In the genomic region with DNA sequence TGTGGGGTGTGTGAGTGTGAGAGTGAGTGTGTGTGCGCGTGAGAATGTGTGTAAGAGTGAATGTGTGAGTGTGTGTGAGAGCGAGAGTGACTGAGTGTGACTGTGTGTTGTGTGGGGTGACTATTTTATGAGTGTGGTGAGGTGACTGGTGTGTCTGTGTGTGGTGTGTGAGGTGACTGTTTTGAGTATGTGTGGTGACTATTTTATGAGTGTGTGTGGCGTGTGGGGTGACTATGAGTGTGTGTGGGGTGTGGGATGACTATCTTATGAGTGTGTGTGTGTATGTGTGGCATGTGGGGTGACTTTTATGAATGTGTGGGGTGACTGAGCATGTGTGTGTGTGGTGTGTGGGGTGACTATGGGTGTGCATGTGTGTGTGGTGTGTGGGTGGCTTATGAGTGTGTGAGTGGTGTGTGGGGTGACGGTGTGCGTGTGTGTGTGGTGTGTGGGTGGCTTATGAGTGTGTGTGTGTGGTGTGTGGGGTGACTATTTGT, we compare ENCODE assay signal across 1 cellular context.
TF ChIP-seq lines count a peak whose summit lies in the region.

No MANE protein-coding gene starts in this region.

TF ChIP-seq in K562, 482 proteins besides CTCF, POLR2A, EP300 and RAD21 (continued from another document and continues in another):
- TF ChIP-seq EZH2 (IDR thresholded peaks at IDR 0.05; ENCODE audit: borderline replicate concordance, low read depth, low read length): no peak
- no peak for TF ChIP-seq BACH1 (tag; IDR thresholded peaks at IDR 0.05)
- TF ChIP-seq, protein P1, sequence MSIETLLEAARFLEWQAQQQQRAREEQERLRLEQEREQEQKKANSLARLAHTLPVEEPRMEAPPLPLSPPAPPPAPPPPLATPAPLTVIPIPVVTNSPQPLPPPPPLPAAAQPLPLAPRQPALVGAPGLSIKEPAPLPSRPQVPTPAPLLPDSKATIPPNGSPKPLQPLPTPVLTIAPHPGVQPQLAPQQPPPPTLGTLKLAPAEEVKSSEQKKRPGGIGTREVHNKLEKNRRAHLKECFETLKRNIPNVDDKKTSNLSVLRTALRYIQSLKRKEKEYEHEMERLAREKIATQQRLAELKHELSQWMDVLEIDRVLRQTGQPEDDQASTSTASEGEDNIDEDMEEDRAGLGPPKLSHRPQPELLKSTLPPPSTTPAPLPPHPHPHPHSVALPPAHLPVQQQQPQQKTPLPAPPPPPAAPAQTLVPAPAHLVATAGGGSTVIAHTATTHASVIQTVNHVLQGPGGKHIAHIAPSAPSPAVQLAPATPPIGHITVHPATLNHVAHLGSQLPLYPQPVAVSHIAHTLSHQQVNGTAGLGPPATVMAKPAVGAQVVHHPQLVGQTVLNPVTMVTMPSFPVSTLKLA (conservative IDR thresholded peaks at IDR 0.05): no peak
- TF ChIP-seq ZNF436 (CRISPR knock-in tag; IDR thresholded peaks at IDR 0.05): no peak
- TF ChIP-seq NFXL1 (CRISPR knock-in tag; IDR thresholded peaks at IDR 0.05): no peak
- TF ChIP-seq, protein P2, sequence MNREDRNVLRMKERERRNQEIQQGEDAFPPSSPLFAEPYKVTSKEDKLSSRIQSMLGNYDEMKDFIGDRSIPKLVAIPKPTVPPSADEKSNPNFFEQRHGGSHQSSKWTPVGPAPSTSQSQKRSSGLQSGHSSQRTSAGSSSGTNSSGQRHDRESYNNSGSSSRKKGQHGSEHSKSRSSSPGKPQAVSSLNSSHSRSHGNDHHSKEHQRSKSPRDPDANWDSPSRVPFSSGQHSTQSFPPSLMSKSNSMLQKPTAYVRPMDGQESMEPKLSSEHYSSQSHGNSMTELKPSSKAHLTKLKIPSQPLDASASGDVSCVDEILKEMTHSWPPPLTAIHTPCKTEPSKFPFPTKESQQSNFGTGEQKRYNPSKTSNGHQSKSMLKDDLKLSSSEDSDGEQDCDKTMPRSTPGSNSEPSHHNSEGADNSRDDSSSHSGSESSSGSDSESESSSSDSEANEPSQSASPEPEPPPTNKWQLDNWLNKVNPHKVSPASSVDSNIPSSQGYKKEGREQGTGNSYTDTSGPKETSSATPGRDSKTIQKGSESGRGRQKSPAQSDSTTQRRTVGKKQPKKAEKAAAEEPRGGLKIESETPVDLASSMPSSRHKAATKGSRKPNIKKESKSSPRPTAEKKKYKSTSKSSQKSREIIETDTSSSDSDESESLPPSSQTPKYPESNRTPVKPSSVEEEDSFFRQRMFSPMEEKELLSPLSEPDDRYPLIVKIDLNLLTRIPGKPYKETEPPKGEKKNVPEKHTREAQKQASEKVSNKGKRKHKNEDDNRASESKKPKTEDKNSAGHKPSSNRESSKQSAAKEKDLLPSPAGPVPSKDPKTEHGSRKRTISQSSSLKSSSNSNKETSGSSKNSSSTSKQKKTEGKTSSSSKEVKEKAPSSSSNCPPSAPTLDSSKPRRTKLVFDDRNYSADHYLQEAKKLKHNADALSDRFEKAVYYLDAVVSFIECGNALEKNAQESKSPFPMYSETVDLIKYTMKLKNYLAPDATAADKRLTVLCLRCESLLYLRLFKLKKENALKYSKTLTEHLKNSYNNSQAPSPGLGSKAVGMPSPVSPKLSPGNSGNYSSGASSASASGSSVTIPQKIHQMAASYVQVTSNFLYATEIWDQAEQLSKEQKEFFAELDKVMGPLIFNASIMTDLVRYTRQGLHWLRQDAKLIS (CRISPR knock-in tag; IDR thresholded peaks at IDR 0.05): no peak
- TF ChIP-seq, protein P3, sequence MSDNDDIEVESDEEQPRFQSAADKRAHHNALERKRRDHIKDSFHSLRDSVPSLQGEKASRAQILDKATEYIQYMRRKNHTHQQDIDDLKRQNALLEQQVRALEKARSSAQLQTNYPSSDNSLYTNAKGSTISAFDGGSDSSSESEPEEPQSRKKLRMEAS (CRISPR knock-in tag; IDR thresholded peaks at IDR 0.05): no peak
- TF ChIP-seq SPI1 (IDR thresholded peaks at IDR 0.05; ENCODE audit: borderline replicate concordance, low read depth, low read length): no peak
- no peak for TF ChIP-seq SP1 (CRISPR knock-in tag; IDR thresholded peaks at IDR 0.05)
- TF ChIP-seq ATF1 (CRISPR knock-in tag; IDR thresholded peaks at IDR 0.05): no peak
- no peak for TF ChIP-seq ATF1 (tag; IDR thresholded peaks at IDR 0.05)
- 0 out of 4 replicates have a peak, but pooled peaks have one; percentile 3 to 26 for TF ChIP-seq FOXK2 (conservative IDR thresholded peaks at IDR 0.05 in 1 of 2, IDR thresholded peaks at IDR 0.05 in 1 of 2; ENCODE audit: low read depth in 2 of 2)
- TF ChIP-seq, protein P4, sequence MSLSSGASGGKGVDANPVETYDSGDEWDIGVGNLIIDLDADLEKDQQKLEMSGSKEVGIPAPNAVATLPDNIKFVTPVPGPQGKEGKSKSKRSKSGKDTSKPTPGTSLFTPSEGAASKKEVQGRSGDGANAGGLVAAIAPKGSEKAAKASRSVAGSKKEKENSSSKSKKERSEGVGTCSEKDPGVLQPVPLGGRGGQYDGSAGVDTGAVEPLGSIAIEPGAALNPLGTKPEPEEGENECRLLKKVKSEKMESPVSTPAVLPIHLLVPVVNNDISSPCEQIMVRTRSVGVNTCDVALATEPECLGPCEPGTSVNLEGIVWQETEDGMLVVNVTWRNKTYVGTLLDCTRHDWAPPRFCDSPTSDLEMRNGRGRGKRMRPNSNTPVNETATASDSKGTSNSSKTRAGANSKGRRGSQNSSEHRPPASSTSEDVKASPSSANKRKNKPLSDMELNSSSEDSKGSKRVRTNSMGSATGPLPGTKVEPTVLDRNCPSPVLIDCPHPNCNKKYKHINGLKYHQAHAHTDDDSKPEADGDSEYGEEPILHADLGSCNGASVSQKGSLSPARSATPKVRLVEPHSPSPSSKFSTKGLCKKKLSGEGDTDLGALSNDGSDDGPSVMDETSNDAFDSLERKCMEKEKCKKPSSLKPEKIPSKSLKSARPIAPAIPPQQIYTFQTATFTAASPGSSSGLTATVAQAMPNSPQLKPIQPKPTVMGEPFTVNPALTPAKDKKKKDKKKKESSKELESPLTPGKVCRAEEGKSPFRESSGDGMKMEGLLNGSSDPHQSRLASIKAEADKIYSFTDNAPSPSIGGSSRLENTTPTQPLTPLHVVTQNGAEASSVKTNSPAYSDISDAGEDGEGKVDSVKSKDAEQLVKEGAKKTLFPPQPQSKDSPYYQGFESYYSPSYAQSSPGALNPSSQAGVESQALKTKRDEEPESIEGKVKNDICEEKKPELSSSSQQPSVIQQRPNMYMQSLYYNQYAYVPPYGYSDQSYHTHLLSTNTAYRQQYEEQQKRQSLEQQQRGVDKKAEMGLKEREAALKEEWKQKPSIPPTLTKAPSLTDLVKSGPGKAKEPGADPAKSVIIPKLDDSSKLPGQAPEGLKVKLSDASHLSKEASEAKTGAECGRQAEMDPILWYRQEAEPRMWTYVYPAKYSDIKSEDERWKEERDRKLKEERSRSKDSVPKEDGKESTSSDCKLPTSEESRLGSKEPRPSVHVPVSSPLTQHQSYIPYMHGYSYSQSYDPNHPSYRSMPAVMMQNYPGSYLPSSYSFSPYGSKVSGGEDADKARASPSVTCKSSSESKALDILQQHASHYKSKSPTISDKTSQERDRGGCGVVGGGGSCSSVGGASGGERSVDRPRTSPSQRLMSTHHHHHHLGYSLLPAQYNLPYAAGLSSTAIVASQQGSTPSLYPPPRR (CRISPR knock-in tag; IDR thresholded peaks at IDR 0.05; ENCODE audit: borderline replicate concordance): no peak
- TF ChIP-seq JUN (IDR thresholded peaks at IDR 0.05; ENCODE audit: borderline replicate concordance, low read depth, low read length): no peak
- no peak for TF ChIP-seq JUN (CRISPR knock-in tag; IDR thresholded peaks at IDR 0.05; ENCODE audit: borderline replicate concordance)
- TF ChIP-seq, protein P5, sequence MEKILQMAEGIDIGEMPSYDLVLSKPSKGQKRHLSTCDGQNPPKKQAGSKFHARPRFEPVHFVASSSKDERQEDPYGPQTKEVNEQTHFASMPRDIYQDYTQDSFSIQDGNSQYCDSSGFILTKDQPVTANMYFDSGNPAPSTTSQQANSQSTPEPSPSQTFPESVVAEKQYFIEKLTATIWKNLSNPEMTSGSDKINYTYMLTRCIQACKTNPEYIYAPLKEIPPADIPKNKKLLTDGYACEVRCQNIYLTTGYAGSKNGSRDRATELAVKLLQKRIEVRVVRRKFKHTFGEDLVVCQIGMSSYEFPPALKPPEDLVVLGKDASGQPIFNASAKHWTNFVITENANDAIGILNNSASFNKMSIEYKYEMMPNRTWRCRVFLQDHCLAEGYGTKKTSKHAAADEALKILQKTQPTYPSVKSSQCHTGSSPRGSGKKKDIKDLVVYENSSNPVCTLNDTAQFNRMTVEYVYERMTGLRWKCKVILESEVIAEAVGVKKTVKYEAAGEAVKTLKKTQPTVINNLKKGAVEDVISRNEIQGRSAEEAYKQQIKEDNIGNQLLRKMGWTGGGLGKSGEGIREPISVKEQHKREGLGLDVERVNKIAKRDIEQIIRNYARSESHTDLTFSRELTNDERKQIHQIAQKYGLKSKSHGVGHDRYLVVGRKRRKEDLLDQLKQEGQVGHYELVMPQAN (IDR thresholded peaks at IDR 0.05; ENCODE audit: borderline replicate concordance): peak; percentile 53; the same call in 1 of the 2 replicates
- TF ChIP-seq HOXB6 (CRISPR knock-in tag; IDR thresholded peaks at IDR 0.05; ENCODE audit: borderline replicate concordance): no peak
- TF ChIP-seq, protein P6, sequence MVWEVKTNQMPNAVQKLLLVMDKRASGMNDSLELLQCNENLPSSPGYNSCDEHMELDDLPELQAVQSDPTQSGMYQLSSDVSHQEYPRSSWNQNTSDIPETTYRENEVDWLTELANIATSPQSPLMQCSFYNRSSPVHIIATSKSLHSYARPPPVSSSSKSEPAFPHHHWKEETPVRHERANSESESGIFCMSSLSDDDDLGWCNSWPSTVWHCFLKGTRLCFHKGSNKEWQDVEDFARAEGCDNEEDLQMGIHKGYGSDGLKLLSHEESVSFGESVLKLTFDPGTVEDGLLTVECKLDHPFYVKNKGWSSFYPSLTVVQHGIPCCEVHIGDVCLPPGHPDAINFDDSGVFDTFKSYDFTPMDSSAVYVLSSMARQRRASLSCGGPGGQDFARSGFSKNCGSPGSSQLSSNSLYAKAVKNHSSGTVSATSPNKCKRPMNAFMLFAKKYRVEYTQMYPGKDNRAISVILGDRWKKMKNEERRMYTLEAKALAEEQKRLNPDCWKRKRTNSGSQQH (CRISPR knock-in tag; IDR thresholded peaks at IDR 0.05): no peak
- TF ChIP-seq FOXJ3 (CRISPR knock-in tag; IDR thresholded peaks at IDR 0.05): no peak
- no peak for TF ChIP-seq ZNF212 (CRISPR knock-in tag; IDR thresholded peaks at IDR 0.05)
- no peak for TF ChIP-seq MCM5 (IDR thresholded peaks at IDR 0.05; ENCODE audit: low read depth)
- TF ChIP-seq ZNF24 (IDR thresholded peaks at IDR 0.05): no peak
- TF ChIP-seq EP400 (IDR thresholded peaks at IDR 0.05): no peak
- TF ChIP-seq, protein P7, sequence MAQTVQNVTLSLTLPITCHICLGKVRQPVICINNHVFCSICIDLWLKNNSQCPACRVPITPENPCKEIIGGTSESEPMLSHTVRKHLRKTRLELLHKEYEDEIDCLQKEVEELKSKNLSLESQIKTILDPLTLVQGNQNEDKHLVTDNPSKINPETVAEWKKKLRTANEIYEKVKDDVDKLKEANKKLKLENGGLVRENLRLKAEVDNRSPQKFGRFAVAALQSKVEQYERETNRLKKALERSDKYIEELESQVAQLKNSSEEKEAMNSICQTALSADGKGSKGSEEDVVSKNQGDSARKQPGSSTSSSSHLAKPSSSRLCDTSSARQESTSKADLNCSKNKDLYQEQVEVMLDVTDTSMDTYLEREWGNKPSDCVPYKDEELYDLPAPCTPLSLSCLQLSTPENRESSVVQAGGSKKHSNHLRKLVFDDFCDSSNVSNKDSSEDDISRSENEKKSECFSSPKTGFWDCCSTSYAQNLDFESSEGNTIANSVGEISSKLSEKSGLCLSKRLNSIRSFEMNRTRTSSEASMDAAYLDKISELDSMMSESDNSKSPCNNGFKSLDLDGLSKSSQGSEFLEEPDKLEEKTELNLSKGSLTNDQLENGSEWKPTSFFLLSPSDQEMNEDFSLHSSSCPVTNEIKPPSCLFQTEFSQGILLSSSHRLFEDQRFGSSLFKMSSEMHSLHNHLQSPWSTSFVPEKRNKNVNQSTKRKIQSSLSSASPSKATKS (CRISPR knock-in tag; IDR thresholded peaks at IDR 0.05): no peak
- TF ChIP-seq, protein P8, sequence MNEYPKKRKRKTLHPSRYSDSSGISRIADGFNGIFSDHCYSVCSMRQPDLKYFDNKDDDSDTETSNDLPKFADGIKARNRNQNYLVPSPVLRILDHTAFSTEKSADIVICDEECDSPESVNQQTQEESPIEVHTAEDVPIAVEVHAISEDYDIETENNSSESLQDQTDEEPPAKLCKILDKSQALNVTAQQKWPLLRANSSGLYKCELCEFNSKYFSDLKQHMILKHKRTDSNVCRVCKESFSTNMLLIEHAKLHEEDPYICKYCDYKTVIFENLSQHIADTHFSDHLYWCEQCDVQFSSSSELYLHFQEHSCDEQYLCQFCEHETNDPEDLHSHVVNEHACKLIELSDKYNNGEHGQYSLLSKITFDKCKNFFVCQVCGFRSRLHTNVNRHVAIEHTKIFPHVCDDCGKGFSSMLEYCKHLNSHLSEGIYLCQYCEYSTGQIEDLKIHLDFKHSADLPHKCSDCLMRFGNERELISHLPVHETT (CRISPR knock-in tag; conservative IDR thresholded peaks at IDR 0.05 in 1 of 2, IDR thresholded peaks at IDR 0.05 in 1 of 2): no peak
- no peak for TF ChIP-seq IFI16 (CRISPR knock-in tag; IDR thresholded peaks at IDR 0.05)
- no peak for TF ChIP-seq RBM25 (IDR thresholded peaks at IDR 0.05; ENCODE audit: low read depth, low read length, severe bottlenecking)
- TF ChIP-seq TGIF2 (CRISPR knock-in tag; IDR thresholded peaks at IDR 0.05): no peak
- TF ChIP-seq, protein P9, sequence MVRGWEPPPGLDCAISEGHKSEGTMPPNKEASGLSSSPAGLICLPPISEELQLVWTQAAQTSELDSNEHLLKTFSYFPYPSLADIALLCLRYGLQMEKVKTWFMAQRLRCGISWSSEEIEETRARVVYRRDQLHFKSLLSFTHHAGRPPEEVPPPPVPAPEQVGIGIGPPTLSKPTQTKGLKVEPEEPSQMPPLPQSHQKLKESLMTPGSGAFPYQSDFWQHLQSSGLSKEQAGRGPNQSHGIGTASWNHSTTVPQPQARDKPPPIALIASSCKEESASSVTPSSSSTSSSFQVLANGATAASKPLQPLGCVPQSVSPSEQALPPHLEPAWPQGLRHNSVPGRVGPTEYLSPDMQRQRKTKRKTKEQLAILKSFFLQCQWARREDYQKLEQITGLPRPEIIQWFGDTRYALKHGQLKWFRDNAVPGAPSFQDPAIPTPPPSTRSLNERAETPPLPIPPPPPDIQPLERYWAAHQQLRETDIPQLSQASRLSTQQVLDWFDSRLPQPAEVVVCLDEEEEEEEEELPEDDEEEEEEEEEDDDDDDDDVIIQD (CRISPR knock-in tag; IDR thresholded peaks at IDR 0.05): no peak
- TF ChIP-seq HMGN3 (IDR thresholded peaks at IDR 0.05; ENCODE audit: borderline replicate concordance, extremely low read depth, insufficient read length, low read depth, low read length): no peak
- TF ChIP-seq CEBPG (CRISPR knock-in tag; IDR thresholded peaks at IDR 0.05): no peak
- no peak for TF ChIP-seq CEBPG (tag; conservative IDR thresholded peaks at IDR 0.05 in 1 of 2, IDR thresholded peaks at IDR 0.05 in 1 of 2)
- no peak for TF ChIP-seq XRCC3 (IDR thresholded peaks at IDR 0.05)
- 0 out of 4 replicates have a peak, but pooled peaks of 1 of the 2 experiments have one; percentile 14 for TF ChIP-seq KDM1A (IDR thresholded peaks at IDR 0.05)
- TF ChIP-seq RB1 (IDR thresholded peaks at IDR 0.05; ENCODE audit: low read depth): no peak
- TF ChIP-seq TARDBP (IDR thresholded peaks at IDR 0.05): no peak
- TF ChIP-seq ATF7 (IDR thresholded peaks at IDR 0.05): no peak
- no peak for TF ChIP-seq ZNF445 (CRISPR knock-in tag; IDR thresholded peaks at IDR 0.05; ENCODE audit: low read depth)
- TF ChIP-seq, protein P10, sequence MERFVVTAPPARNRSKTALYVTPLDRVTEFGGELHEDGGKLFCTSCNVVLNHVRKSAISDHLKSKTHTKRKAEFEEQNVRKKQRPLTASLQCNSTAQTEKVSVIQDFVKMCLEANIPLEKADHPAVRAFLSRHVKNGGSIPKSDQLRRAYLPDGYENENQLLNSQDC (CRISPR knock-in tag; IDR thresholded peaks at IDR 0.05): no peak
- TF ChIP-seq PTBP1 (IDR thresholded peaks at IDR 0.05; ENCODE audit: low read depth, low read length): no peak
